Comparison of ENCODE assay signal across 14 cellular contexts in the genomic region with DNA sequence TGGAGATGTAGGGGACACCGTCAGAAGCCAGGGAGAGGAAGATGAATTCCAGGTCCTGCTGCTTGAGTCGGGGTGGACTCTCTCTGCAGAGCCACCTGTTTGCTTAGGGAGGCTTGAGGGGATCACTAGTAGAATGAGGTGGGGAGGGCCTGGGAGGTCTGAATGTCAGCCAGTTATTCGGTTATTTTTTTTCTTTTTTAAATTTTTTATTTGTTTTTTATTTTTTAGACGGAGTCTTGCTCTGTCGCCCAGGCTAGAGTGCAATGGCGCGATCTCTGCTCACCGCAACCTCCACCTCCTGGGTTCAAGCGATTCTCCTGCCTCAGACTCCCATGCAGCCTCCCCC. TPM values are rescaled to one million over a fixed set of nuclear protein-coding genes. Genes with fewer than 3 reads are reported as not detected.
DNase-seq lines count a peak whose midpoint lies in the region; TF ChIP-seq lines count a peak whose summit lies in the region.
"Had no signal": no experiment of that assay in that cellular context is flagged by ENCODE, and none has a peak within 500 bp of the region (broad histone marks: within the 10 kb centered on the region; RNA-seq: fewer than 3 reads in every experiment).

No MANE protein-coding gene starts in this region.

- H3K27ac Mint-ChIP-seq in brain (peak overlapping the region in 3 of 5 experiments; percentile 72 to 86 (median 76)), mesothelial cell of epicardium (peak overlapping the region; percentile 99)
- H3K27ac Mint-ChIP-seq: activated naive CD8-positive, alpha-beta T cell treated with anti-CD3 and anti-CD28 coated beads for 36 hours; CD14-positive monocyte had no signal

- peak overlapping the region; percentile 72 to 82 for H3K9ac ChIP-seq in stomach smooth muscle (ENCODE audit: low read length in 2 of 2)

- H3K4me3 ChIP-seq in HEK293 (ENCODE audit: low read depth, low read length): no peak overlapping the region
- peak overlapping the region in 1 of 2 donors; percentile 15 for H3K4me3 ChIP-seq in stomach smooth muscle (ENCODE audit: low read length in 2 of 2)

- H3K9me3 ChIP-seq in HEK293 (ENCODE audit: control insufficient read depth, insufficient read depth, low read depth, low read length) (no peaks in the 10 kb centered on the region), stomach smooth muscle (ENCODE audit: control insufficient read depth in 2 of 2, low read length in 2 of 2) (no peaks in the 10 kb centered on the region)

- H3K36me3 ChIP-seq in HEK293 (ENCODE audit: control insufficient read depth in 2 of 2, insufficient read depth in 1 of 2, low read length in 2 of 2) (peaks cover 0 to 8% of the 10 kb centered on the region in 2 experiments; a peak in 1 of 3 replicates), stomach smooth muscle (ENCODE audit: control insufficient read depth in 2 of 2, insufficient read depth in 2 of 2, low read length in 2 of 2) (peaks cover 8 to 14% of the 10 kb centered on the region in 2 donors)

- no peak overlapping the region for H3K4me3 Mint-ChIP-seq in brain
- no peak overlapping the region for H3K4me3 Mint-ChIP-seq in mesothelial cell of epicardium
- H3K4me3 Mint-ChIP-seq: activated naive CD8-positive, alpha-beta T cell treated with anti-CD3 and anti-CD28 coated beads for 36 hours had no signal

- H3K36me3 Mint-ChIP-seq in brain: no peaks in the 10 kb centered on the region
- H3K36me3 Mint-ChIP-seq in mesothelial cell of epicardium: peaks cover 3% of the 10 kb centered on the region
- H3K36me3 Mint-ChIP-seq: activated naive CD8-positive, alpha-beta T cell treated with anti-CD3 and anti-CD28 coated beads for 36 hours; CD14-positive monocyte had no signal

- H3K27me3 ChIP-seq in stomach smooth muscle (ENCODE audit: control insufficient read depth in 1 of 2, insufficient read depth in 2 of 2, low read length in 2 of 2): no peaks in the 10 kb centered on the region

- H3K27ac ChIP-seq in HEK293 (ENCODE audit: extremely low read depth, low read depth, low read length) (peak overlapping the region; percentile 20; the same call in 1 of the 2 replicates), stomach smooth muscle (ENCODE audit: low read length) (peak overlapping the region; percentile 100)

- no peaks in the 10 kb centered on the region for H3K27me3 Mint-ChIP-seq in brain
- H3K27me3 Mint-ChIP-seq in mesothelial cell of epicardium (ENCODE audit: low read depth): no peaks in the 10 kb centered on the region

- H3K4me1 ChIP-seq in HEK293 (ENCODE audit: control insufficient read depth, insufficient read depth, low read length) (peaks cover 21% of the 10 kb centered on the region), stomach smooth muscle (ENCODE audit: control insufficient read depth, insufficient read depth, low read length) (peaks cover 96% of the 10 kb centered on the region)

- CTCF ChIA-PET in HEK293 (lab: Yijun Ruan, JAX): interaction anchor here (0.7 to 1.1 kb wide), 2 partner anchors 21 to 92 kb away, joined by 3 to 4 read pairs; no protein-coding TSS in a partner anchor

- DNase-seq in mesothelial cell of epicardium (ENCODE audit: low spot score in 2 of 2, unreplicated experiment in 2 of 2) (no peak), activated gamma-delta T cell (lab: John Stamatoyannopoulos, UW) (no peak), anterior cingulate cortex (lab: John Stamatoyannopoulos, UW) (no peak), NCI-H2029 treated with DMSO at 0.1 percent for 48 hours (lab: John Stamatoyannopoulos, UW) (no peak), NCI-H187 treated with DMSO at 0.1 percent for 48 hours (lab: John Stamatoyannopoulos, UW) (no peak)
- DNase-seq: activated naive CD8-positive, alpha-beta T cell treated with anti-CD3 and anti-CD28 coated beads for 36 hours; head of caudate nucleus; KG1; NCI-H187 had no signal

- TF ChIP-seq CTCF in HEK293 (tag by site-specific recombination; IDR thresholded peaks at IDR 0.05) (no peak), brain (conservative IDR thresholded peaks at IDR 0.05) (no peak), mesothelial cell of epicardium (IDR thresholded peaks at IDR 0.05; ENCODE audit: unreplicated experiment) (no peak)

- H3K4me1 Mint-ChIP-seq in brain (peaks cover 57% of the 10 kb centered on the region), mesothelial cell of epicardium (peaks cover 71% of the 10 kb centered on the region)

- POLR2A ChIA-PET in HEK293 (lab: Yijun Ruan, JAX): interaction anchor here (3.7 to 15.4 kb wide), 2 partner anchors 8 to 16 kb away, joined by 20 to 198 read pairs; partner anchors contain the start of genes RPL10A and TEAD3

- H3K9me3 Mint-ChIP-seq in brain (no peaks in the 10 kb centered on the region), mesothelial cell of epicardium (no peaks in the 10 kb centered on the region)
- H3K9me3 Mint-ChIP-seq: activated naive CD8-positive, alpha-beta T cell treated with anti-CD3 and anti-CD28 coated beads for 36 hours had no signal

TF ChIP-seq in HEK293, 187 proteins besides CTCF, POLR2A, EP300 and RAD21:
- TF ChIP-seq ZNF501 (tag by site-specific recombination; IDR thresholded peaks at IDR 0.05) (no peak), ZNF391 (tag by site-specific recombination; IDR thresholded peaks at IDR 0.05; ENCODE audit: borderline replicate concordance, low read depth) (no peak), ZBTB20 (tag by site-specific recombination; IDR thresholded peaks at IDR 0.05) (0 out of 2 replicates have a peak, but pooled peaks have one; percentile 38), SCRT2 (tag by site-specific recombination; IDR thresholded peaks at IDR 0.05) (peak; percentile 56)
- TF ChIP-seq, protein P1, sequence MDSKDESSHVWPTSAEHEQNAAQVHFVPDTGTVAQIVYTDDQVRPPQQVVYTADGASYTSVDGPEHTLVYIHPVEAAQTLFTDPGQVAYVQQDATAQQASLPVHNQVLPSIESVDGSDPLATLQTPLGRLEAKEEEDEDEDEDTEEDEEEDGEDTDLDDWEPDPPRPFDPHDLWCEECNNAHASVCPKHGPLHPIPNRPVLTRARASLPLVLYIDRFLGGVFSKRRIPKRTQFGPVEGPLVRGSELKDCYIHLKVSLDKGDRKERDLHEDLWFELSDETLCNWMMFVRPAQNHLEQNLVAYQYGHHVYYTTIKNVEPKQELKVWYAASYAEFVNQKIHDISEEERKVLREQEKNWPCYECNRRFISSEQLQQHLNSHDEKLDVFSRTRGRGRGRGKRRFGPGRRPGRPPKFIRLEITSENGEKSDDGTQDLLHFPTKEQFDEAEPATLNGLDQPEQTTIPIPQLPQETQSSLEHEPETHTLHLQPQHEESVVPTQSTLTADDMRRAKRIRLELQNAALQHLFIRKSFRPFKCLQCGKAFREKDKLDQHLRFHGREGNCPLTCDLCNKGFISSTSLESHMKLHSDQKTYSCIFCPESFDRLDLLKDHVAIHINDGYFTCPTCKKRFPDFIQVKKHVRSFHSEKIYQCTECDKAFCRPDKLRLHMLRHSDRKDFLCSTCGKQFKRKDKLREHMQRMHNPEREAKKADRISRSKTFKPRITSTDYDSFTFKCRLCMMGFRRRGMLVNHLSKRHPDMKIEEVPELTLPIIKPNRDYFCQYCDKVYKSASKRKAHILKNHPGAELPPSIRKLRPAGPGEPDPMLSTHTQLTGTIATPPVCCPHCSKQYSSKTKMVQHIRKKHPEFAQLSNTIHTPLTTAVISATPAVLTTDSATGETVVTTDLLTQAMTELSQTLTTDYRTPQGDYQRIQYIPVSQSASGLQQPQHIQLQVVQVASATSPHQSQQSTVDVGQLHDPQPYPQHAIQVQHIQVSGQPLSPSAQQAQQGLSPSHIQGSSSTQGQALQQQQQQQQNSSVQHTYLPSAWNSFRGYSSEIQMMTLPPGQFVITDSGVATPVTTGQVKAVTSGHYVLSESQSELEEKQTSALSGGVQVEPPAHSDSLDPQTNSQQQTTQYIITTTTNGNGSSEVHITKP (tag by site-specific recombination; IDR thresholded peaks at IDR 0.05): peak; percentile 66

RNA-seq across cellular contexts. Expression of gene TEAD3, which starts 8.4 kb away (rescaled TPM):
- polyA plus RNA-seq in brain (ENCODE audit: insufficient read depth, low read depth, low replicate concordance): 8.9 TPM
- total RNA-seq in mesothelial cell of epicardium: 88.2 to 91.8 TPM (median 91.4 TPM) in 3 replicates
- polyA plus RNA-seq: CD14-positive monocyte had no signal

RNA-seq across cellular contexts. Expression of gene RPL10A, which starts 20.3 kb away (rescaled TPM):
- polyA plus RNA-seq in brain (ENCODE audit: insufficient read depth, low read depth, low replicate concordance): 1,660 TPM
- total RNA-seq in mesothelial cell of epicardium: 1,840 to 1,922 TPM (median 1,906 TPM) in 3 replicates

RNA-seq across cellular contexts. Expression of gene TULP1, which starts 24.2 kb away (rescaled TPM):
- polyA plus RNA-seq in brain (ENCODE audit: insufficient read depth, low read depth, low replicate concordance): not detected
- 17.5 to 17.7 TPM (median 17.6 TPM) in 3 replicates for total RNA-seq in mesothelial cell of epicardium
- total RNA-seq: activated naive CD8-positive, alpha-beta T cell treated with anti-CD3 and anti-CD28 coated beads for 36 hours; T-helper 2 cell treated with Interferon-gamma antibody and Interleukin-4, amounts not matched to agents 100 ng/mL and 5 ng/mL, for 36 hours had no signal
- polyA plus RNA-seq: CD14-positive monocyte had no signal

RNA-seq across cellular contexts. Expression of gene FANCE, which starts 36.4 kb away (rescaled TPM):
- 20.9 TPM for polyA plus RNA-seq in brain (ENCODE audit: insufficient read depth, low read depth, low replicate concordance)
- total RNA-seq in mesothelial cell of epicardium: 7.0 to 8.5 TPM (median 8.0 TPM) in 3 replicates
